In the genomic region with DNA sequence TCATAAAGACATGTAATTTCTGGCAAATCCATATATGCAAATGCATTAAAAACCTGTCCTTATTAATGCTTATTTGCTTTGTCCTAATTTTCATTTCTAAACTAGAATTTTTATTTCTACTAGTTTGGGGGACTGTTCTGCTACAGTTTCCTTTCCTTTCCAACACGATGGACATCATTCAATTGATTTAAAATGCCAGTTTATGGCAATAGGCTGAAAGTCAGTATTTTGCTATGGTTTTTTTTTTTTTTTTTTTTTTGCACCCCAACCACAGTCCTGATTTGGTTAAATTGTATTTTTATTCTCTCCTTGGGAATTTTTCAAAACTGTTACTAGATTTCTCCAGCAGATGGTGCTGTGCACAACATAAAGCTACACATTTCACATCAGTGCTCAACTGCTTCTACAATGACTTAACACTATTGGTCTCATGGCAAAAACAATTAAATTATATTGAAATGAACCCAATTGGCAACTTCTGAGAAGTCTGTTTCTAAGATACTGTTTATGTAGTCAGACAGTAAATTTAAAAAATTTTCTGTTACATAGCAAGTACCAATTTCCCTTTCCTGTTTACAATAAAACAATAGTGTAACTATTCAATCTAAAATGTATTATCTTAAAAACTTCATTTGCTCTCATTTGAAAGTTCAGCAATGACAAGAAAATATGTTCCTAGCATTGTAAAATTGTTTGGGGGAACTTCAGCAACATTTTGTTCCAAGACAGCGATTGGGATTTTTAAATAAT, we compare ENCODE assay signal across 9 cellular contexts.
DNase-seq lines count a peak whose midpoint lies in the region; ATAC-seq and TF ChIP-seq lines count a peak whose summit lies in the region.
"Had no signal": no experiment of that assay in that cellular context is flagged by ENCODE, and none has a peak within 500 bp of the region (broad histone marks: within the 10 kb centered on the region; RNA-seq: fewer than 3 reads in every experiment).

No MANE protein-coding gene starts in this region.

- intact Hi-C loops in natural killer cell (cut with micrococcal nuclease) (loop anchor here (1.0 to 5.0 kb wide), 3 partner anchors 332 to 667 kb away; no protein-coding TSS in a partner anchor), IMR-90 (cut with micrococcal nuclease) (loop anchor here (1.0 to 2.0 kb wide), 4 partner anchors 108 to 547 kb away; no protein-coding TSS in a partner anchor)

- no peaks in the 10 kb centered on the region for H3K9me2 ChIP-seq in SK-N-SH

- H3K4ac ChIP-seq in IMR-90 (ENCODE audit: low read depth, low read length), result no peak overlapping the region

- no peak overlapping the region for H3K23ac ChIP-seq in IMR-90 (ENCODE audit: low read depth, low read length)

- no peak overlapping the region for H4K8ac ChIP-seq in IMR-90 (ENCODE audit: low read depth in 2 of 2, low read length in 2 of 2)

- no peak overlapping the region for H2BK20ac ChIP-seq in IMR-90 (ENCODE audit: low read depth, low read length)

- no peak overlapping the region for H4K5ac ChIP-seq in IMR-90 (ENCODE audit: low read depth, low read length)

- H3K4me3 ChIP-seq in IMR-90 (ENCODE audit: insufficient read depth, low read depth, low read length), result no peak overlapping the region
- no peak overlapping the region; a peak in 1 of 4 replicates for H3K4me3 ChIP-seq in SK-N-SH (ENCODE audit: low read depth in 2 of 2, low read length in 1 of 2)
- no peak overlapping the region for H3K4me3 ChIP-seq in fibroblast of lung (replicated peaks in 1 of 4; ENCODE audit: control extremely low read depth in 1 of 4, insufficient read depth in 1 of 4, low read depth in 3 of 4, low read length in 4 of 4)

- no peaks in the 10 kb centered on the region for H3K9me3 ChIP-seq in IMR-90 (ENCODE audit: control insufficient read depth, insufficient read depth, low read length)
- H3K9me3 ChIP-seq in SK-N-SH, result no peaks in the 10 kb centered on the region
- H3K9me3 ChIP-seq in fibroblast of lung (ENCODE audit: control insufficient read depth, insufficient read depth, low read depth, low read length), result no peaks in the 10 kb centered on the region

- H3K27ac Mint-ChIP-seq in natural killer cell, result no peak overlapping the region
- H3K27ac Mint-ChIP-seq in natural killer cell treated with Interleukin-12 subunit alpha and Interleukin-12 subunit beta and Interleukin-15 and Interleukin-18, amount 100 ng/mL, for 72 hours, result no peak overlapping the region
- no peak overlapping the region for H3K27ac Mint-ChIP-seq in naive thymus-derived CD8-positive, alpha-beta T cell
- H3K27ac Mint-ChIP-seq: activated naive CD4-positive, alpha-beta T cell treated with anti-CD3 and anti-CD28 coated beads, Interleukin-2, amount 50 U/mL, for 72 hours had no signal

- DNase-seq in natural killer cell (no peak), IMR-90 (peak; percentile 63), SK-N-SH (peak; percentile 37), fibroblast of lung (ENCODE audit: low read depth in 2 of 2) (peak; percentile 49 to 78), NCI-H2081 treated with DMSO at 0.1 percent for 48 hours (lab: John Stamatoyannopoulos, UW) (no peak)
- DNase-seq in natural killer cell treated with Interleukin-12 subunit alpha and Interleukin-12 subunit beta and Interleukin-15 and Interleukin-18, amount 100 ng/mL, for 72 hours (ENCODE audit: low spot score), result no peak
- DNase-seq in naive thymus-derived CD8-positive, alpha-beta T cell, result peak in 3 of 10 donors; percentile 17 to 40 (median 34)
- DNase-seq in stimulated activated CD4-positive, alpha-beta T cell treated with anti-CD3 and anti-CD28 coated beads, Interleukin-4, amount 100 ng/mL, for 1 hour, result no peak

- H2BK5ac ChIP-seq in IMR-90 (ENCODE audit: low read depth, low read length, poor library complexity, severe bottlenecking), result no peak overlapping the region

- H3K4me3 Mint-ChIP-seq in natural killer cell, result no peak overlapping the region
- no peak overlapping the region for H3K4me3 Mint-ChIP-seq in natural killer cell treated with Interleukin-12 subunit alpha and Interleukin-12 subunit beta and Interleukin-15 and Interleukin-18, amount 100 ng/mL, for 72 hours
- H3K4me3 Mint-ChIP-seq in naive thymus-derived CD8-positive, alpha-beta T cell, result no peak overlapping the region

- TF ChIP-seq EP300 in SK-N-SH (IDR thresholded peaks at IDR 0.05; ENCODE audit: borderline replicate concordance in 1 of 2, low read depth in 1 of 2, low read length in 1 of 2), result no peak

- H4K20me1 ChIP-seq in IMR-90 (ENCODE audit: insufficient read depth, low read length), result no peaks in the 10 kb centered on the region
- no peaks in the 10 kb centered on the region for H4K20me1 ChIP-seq in SK-N-SH (ENCODE audit: insufficient read depth)
- no peaks in the 10 kb centered on the region for H4K20me1 ChIP-seq in fibroblast of lung (ENCODE audit: control insufficient read depth, extremely low read depth, insufficient read depth, low read length)

- no peaks in the 10 kb centered on the region for H3K27me3 Mint-ChIP-seq in natural killer cell (ENCODE audit: low read depth in 2 of 2)
- no peaks in the 10 kb centered on the region for H3K27me3 Mint-ChIP-seq in natural killer cell treated with Interleukin-12 subunit alpha and Interleukin-12 subunit beta and Interleukin-15 and Interleukin-18, amount 100 ng/mL, for 72 hours
- H3K27me3 Mint-ChIP-seq in naive thymus-derived CD8-positive, alpha-beta T cell, result peaks cover 0 to 6% (median 0%) of the 10 kb centered on the region in 5 donors

- ATAC-seq in natural killer cell, result peak; percentile 44 to 57 (median 52)
- no peak for ATAC-seq in natural killer cell treated with Interleukin-12 subunit alpha and Interleukin-12 subunit beta and Interleukin-15 and Interleukin-18, amount 100 ng/mL, for 72 hours
- peak; percentile 63 for ATAC-seq in IMR-90 (ENCODE audit: low read depth)
- peak; percentile 40 to 47 for ATAC-seq in naive thymus-derived CD8-positive, alpha-beta T cell

- no peak overlapping the region for H2AK9ac ChIP-seq in IMR-90 (replicated peaks; ENCODE audit: low read depth, low read length, poor library complexity)

- no peak for TF ChIP-seq POLR2A in IMR-90 (IDR thresholded peaks at IDR 0.05; ENCODE audit: low read depth, low read length)

- no peaks in the 10 kb centered on the region for H3K4me1 Mint-ChIP-seq in natural killer cell
- no peaks in the 10 kb centered on the region for H3K4me1 Mint-ChIP-seq in natural killer cell treated with Interleukin-12 subunit alpha and Interleukin-12 subunit beta and Interleukin-15 and Interleukin-18, amount 100 ng/mL, for 72 hours (ENCODE audit: low read depth in 2 of 2)
- H3K4me1 Mint-ChIP-seq in naive thymus-derived CD8-positive, alpha-beta T cell, result no peaks in the 10 kb centered on the region

- no peak overlapping the region for H3K56ac ChIP-seq in IMR-90 (ENCODE audit: extremely low read depth, insufficient read depth, low read length)

- no TSS peak for BruUV-seq in IMR-90 (replicated peaks; lab: Mats Ljungman, UMichigan)

- H2BK15ac ChIP-seq in IMR-90 (ENCODE audit: low read depth, low read length), result no peak overlapping the region

- no peak overlapping the region for H4K91ac ChIP-seq in IMR-90 (ENCODE audit: insufficient read depth, low read depth, low read length)

- H3K79me2 ChIP-seq in SK-N-SH (ENCODE audit: insufficient read depth) (no peaks in the 10 kb centered on the region), fibroblast of lung (ENCODE audit: control insufficient read depth, insufficient read depth, low read length) (no peaks in the 10 kb centered on the region)

- POLR2A ChIA-PET in IMR-90 (lab: Charles Lee; ENCODE audit: unreplicated experiment) (no interaction called here), SK-N-SH (lab: Yijun Ruan, JAX) (no interaction called here)
- POLR2A ChIA-PET in naive thymus-derived CD8-positive, alpha-beta T cell (lab: Charles Lee), result no interaction called here

- H2BK120ac ChIP-seq in IMR-90 (ENCODE audit: low read depth, low read length), result no peak overlapping the region

- no peaks in the 10 kb centered on the region for H3K36me3 Mint-ChIP-seq in natural killer cell
- H3K36me3 Mint-ChIP-seq in natural killer cell treated with Interleukin-12 subunit alpha and Interleukin-12 subunit beta and Interleukin-15 and Interleukin-18, amount 100 ng/mL, for 72 hours, result no peaks in the 10 kb centered on the region
- peaks cover 0 to 25% (median 4%) of the 10 kb centered on the region in 3 donors for H3K36me3 Mint-ChIP-seq in naive thymus-derived CD8-positive, alpha-beta T cell
- H3K36me3 Mint-ChIP-seq: activated naive CD4-positive, alpha-beta T cell treated with anti-CD3 and anti-CD28 coated beads, Interleukin-2, amount 50 U/mL, for 72 hours had no signal

- no peaks in the 10 kb centered on the region for H3K79me1 ChIP-seq in IMR-90 (ENCODE audit: low read depth in 1 of 2, low read length in 2 of 2)

- WGBS in IMR-90 (ENCODE audit: extremely low coverage in 2 of 2, insufficient read length in 1 of 2), 2 experiments, result no CpG with 5 or more reads among the region's 2 CpGs
- 57% methylated on average over 2 of the region's 2 CpGs for WGBS in SK-N-SH (ENCODE audit: low lambda C conversion rate)

- no peaks in the 10 kb centered on the region for H3K36me3 ChIP-seq in IMR-90 (ENCODE audit: control insufficient read depth, insufficient read depth, low read length)
- H3K36me3 ChIP-seq in SK-N-SH (replicated peaks in 1 of 2; ENCODE audit: control insufficient read depth in 1 of 2, insufficient read depth in 2 of 2, low read length in 1 of 2), result no peaks in the 10 kb centered on the region
- no peaks in the 10 kb centered on the region for H3K36me3 ChIP-seq in fibroblast of lung (ENCODE audit: control insufficient read depth, insufficient read depth, low read length)

- H3K27me3 ChIP-seq in IMR-90 (ENCODE audit: control insufficient read depth, insufficient read depth, low read length), result peaks cover 1% of the 10 kb centered on the region; the same call in 1 of the 2 replicates
- no peaks in the 10 kb centered on the region for H3K27me3 ChIP-seq in SK-N-SH (ENCODE audit: insufficient read depth)
- no peaks in the 10 kb centered on the region for H3K27me3 ChIP-seq in fibroblast of lung (ENCODE audit: control insufficient read depth, insufficient read depth, low read length)

- CTCF ChIA-PET in IMR-90 (lab: Yijun Ruan, JAX), result interaction anchor here (0.6 to 1.5 kb wide), 7 partner anchors 15 to 335 kb away, joined by 3 read pairs; no protein-coding TSS in a partner anchor
- CTCF ChIA-PET in SK-N-SH (lab: Yijun Ruan, JAX), result interaction anchor here (0.6 to 6.9 kb wide), 22 partner anchors 14 to 656 kb away, joined by 3 to 99 read pairs (median 4); no protein-coding TSS in a partner anchor

- no peak overlapping the region for H2AK5ac ChIP-seq in IMR-90 (ENCODE audit: low read depth, low read length)

- in situ Hi-C loops in IMR-90 (cut with MboI; ENCODE audit: low sequenced_read_pairs), result loop anchor here (5.0 to 25.0 kb wide), 3 partner anchors 107 to 537 kb away; no protein-coding TSS in a partner anchor

- TF ChIP-seq RAD21 in IMR-90 (IDR thresholded peaks at IDR 0.05; ENCODE audit: low read length) (peak; percentile 73), SK-N-SH (IDR thresholded peaks at IDR 0.05; ENCODE audit: low read length) (peak; percentile 85)

- H3K9ac ChIP-seq in IMR-90 (ENCODE audit: low read depth, low read length) (no peak overlapping the region), SK-N-SH (no peak overlapping the region), fibroblast of lung (ENCODE audit: insufficient read depth, low read length) (no peak overlapping the region)

- H3K14ac ChIP-seq in IMR-90 (replicated peaks; ENCODE audit: low read depth, low read length), result no peak overlapping the region

- H3K9me3 Mint-ChIP-seq in natural killer cell, result no peaks in the 10 kb centered on the region
- H3K9me3 Mint-ChIP-seq in natural killer cell treated with Interleukin-12 subunit alpha and Interleukin-12 subunit beta and Interleukin-15 and Interleukin-18, amount 100 ng/mL, for 72 hours, result no peaks in the 10 kb centered on the region
- H3K9me3 Mint-ChIP-seq in naive thymus-derived CD8-positive, alpha-beta T cell, result no peaks in the 10 kb centered on the region
- H3K9me3 Mint-ChIP-seq: activated naive CD4-positive, alpha-beta T cell treated with anti-CD3 and anti-CD28 coated beads, Interleukin-2, amount 50 U/mL, for 72 hours had no signal

- no peak overlapping the region for H2AFZ ChIP-seq in IMR-90 (replicated peaks; ENCODE audit: low read length, poor library complexity)
- H2AFZ ChIP-seq in SK-N-SH (ENCODE audit: low read depth), result peak overlapping the region; percentile 2; the same call in 1 of the 2 replicates
- no peak overlapping the region for H2AFZ ChIP-seq in fibroblast of lung (ENCODE audit: low read length)

- H3F3A ChIP-seq in SK-N-SH (replicated peaks; ENCODE audit: insufficient read depth), result no peaks in the 10 kb centered on the region

- no peak overlapping the region for H3K18ac ChIP-seq in IMR-90 (ENCODE audit: low read depth, low read length)

- dilution Hi-C loops in IMR-90 (cut with HindIII; ENCODE audit: low sequenced_read_pairs, unreplicated experiment), result no loop called here

- no peak overlapping the region for H3K4me2 ChIP-seq in IMR-90 (ENCODE audit: low read depth, low read length)
- H3K4me2 ChIP-seq in SK-N-SH, result no peak overlapping the region
- H3K4me2 ChIP-seq in fibroblast of lung (ENCODE audit: extremely low read depth, insufficient read depth, low read length), result no peak overlapping the region

- H3K4me1 ChIP-seq in IMR-90 (ENCODE audit: control insufficient read depth, insufficient read depth, low read length), result peaks cover 1% of the 10 kb centered on the region; the same call in 1 of the 2 replicates
- no peaks in the 10 kb centered on the region; a peak in 2 of 4 replicates for H3K4me1 ChIP-seq in SK-N-SH (ENCODE audit: control insufficient read depth in 1 of 2, insufficient read depth in 2 of 2, low read depth in 1 of 2, low read length in 1 of 2)
- no peaks in the 10 kb centered on the region for H3K4me1 ChIP-seq in fibroblast of lung (ENCODE audit: control insufficient read depth, extremely low read depth, insufficient read depth, low read length)

- no peaks in the 10 kb centered on the region for H3K9me1 ChIP-seq in IMR-90 (ENCODE audit: insufficient read depth, low read length)

- TF ChIP-seq CTCF in natural killer cell (IDR thresholded peaks at IDR 0.05) (peak; percentile 74), IMR-90 (conservative IDR thresholded peaks at IDR 0.05; ENCODE audit: low read depth, low read length) (peak; percentile 69), SK-N-SH (IDR thresholded peaks at IDR 0.05) (peak; percentile 71), fibroblast of lung (conservative IDR thresholded peaks at IDR 0.05 in 1 of 2, IDR thresholded peaks at IDR 0.05 in 1 of 2; ENCODE audit: low read depth in 1 of 2, low read length in 2 of 2) (peak; percentile 46 to 54)

- H3K27ac ChIP-seq in IMR-90 (ENCODE audit: insufficient read depth, low read length), result no peak overlapping the region
- H3K27ac ChIP-seq in SK-N-SH (ENCODE audit: low read depth in 2 of 2, low read length in 1 of 2), result no peak overlapping the region
- no peak overlapping the region for H3K27ac ChIP-seq in fibroblast of lung (ENCODE audit: insufficient read depth, low read length)

Comparison
In these comparisons a context has a peak if more than half of its experiments do, and no peak if none do; other contexts are left out.
1. ATAC-seq: peak in natural killer cell (3 of 3), IMR-90 (single experiment) and naive thymus-derived CD8-positive, alpha-beta T cell (2 of 2); none in natural killer cell treated with Interleukin-12 subunit alpha and Interleukin-12 subunit beta and Interleukin-15 and Interleukin-18, amount 100 ng/mL, for 72 hours (0 of 2).
2. DNase-seq: peak in IMR-90 (single experiment), SK-N-SH (single experiment) and fibroblast of lung (2 of 2); none in natural killer cell (single experiment), natural killer cell treated with Interleukin-12 subunit alpha and Interleukin-12 subunit beta and Interleukin-15 and Interleukin-18, amount 100 ng/mL, for 72 hours (single experiment), NCI-H2081 treated with DMSO at 0.1 percent for 48 hours (single experiment) and stimulated activated CD4-positive, alpha-beta T cell treated with anti-CD3 and anti-CD28 coated beads, Interleukin-4, amount 100 ng/mL, for 1 hour (single experiment).
3. Peak in every context shown above with its lines, with median percentiles within 50 percentile points of each other: CTCF ChIP-seq.